In the genomic region with DNA sequence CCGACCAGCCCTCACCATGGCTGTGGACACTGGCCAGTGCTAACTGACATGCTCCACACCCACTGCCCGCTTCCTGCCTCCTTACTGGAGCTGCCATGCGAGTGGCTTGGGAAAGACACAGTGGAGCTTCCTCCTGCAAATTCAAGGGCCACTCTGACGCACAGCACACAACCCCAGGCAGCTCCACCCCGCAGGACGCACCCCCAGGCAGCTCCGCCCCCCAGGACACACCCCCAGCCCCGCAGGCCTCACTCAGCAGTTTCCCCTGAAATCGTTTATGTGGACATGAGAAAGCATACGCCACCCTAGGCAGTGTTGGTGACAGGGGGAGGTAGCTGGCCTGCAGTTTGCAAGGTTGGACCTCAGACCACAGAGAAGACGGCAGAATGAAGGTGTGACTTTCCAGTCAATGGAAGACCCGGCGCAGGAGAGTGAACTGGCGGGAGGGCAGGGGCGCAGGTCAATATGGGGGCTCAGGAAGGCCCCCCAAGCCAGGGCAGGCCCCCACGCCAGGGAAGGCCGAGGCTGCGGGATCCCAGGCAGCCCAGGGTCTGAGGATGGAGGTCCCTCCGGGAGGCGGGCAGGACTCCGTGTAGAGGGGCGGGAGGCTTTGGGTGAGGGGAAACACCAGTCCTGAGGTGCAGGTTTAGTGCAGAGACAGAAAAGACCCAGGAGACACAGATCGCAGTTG, we compare ENCODE assay signal across 1 cellular context.
TF ChIP-seq lines count a peak whose summit lies in the region.

No MANE protein-coding gene starts in this region.

TF ChIP-seq in IMR-90, 13 proteins besides CTCF, POLR2A, EP300 and RAD21:
- TF ChIP-seq CEBPB (IDR thresholded peaks at IDR 0.05; ENCODE audit: low read depth, low read length) = no peak
- no peak for TF ChIP-seq MAFK (IDR thresholded peaks at IDR 0.05; ENCODE audit: low read depth, low read length)
- TF ChIP-seq MAZ (IDR thresholded peaks at IDR 0.05; ENCODE audit: borderline replicate concordance, low read depth, low read length) = no peak
- TF ChIP-seq RFX5 (IDR thresholded peaks at IDR 0.05; ENCODE audit: low read depth, low read length) = no peak
- TF ChIP-seq, protein P1, sequence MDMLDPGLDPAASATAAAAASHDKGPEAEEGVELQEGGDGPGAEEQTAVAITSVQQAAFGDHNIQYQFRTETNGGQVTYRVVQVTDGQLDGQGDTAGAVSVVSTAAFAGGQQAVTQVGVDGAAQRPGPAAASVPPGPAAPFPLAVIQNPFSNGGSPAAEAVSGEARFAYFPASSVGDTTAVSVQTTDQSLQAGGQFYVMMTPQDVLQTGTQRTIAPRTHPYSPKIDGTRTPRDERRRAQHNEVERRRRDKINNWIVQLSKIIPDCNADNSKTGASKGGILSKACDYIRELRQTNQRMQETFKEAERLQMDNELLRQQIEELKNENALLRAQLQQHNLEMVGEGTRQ (IDR thresholded peaks at IDR 0.05; ENCODE audit: low read depth, low read length) = no peak
- TF ChIP-seq RCOR1 (IDR thresholded peaks at IDR 0.05; ENCODE audit: insufficient replicate concordance, low read length) = no peak
- no peak for TF ChIP-seq CHD1 (IDR thresholded peaks at IDR 0.05; ENCODE audit: low read depth, low read length)
- no peak for TF ChIP-seq FOS (IDR thresholded peaks at IDR 0.05; ENCODE audit: low read depth, low read length)
- TF ChIP-seq, protein P2, sequence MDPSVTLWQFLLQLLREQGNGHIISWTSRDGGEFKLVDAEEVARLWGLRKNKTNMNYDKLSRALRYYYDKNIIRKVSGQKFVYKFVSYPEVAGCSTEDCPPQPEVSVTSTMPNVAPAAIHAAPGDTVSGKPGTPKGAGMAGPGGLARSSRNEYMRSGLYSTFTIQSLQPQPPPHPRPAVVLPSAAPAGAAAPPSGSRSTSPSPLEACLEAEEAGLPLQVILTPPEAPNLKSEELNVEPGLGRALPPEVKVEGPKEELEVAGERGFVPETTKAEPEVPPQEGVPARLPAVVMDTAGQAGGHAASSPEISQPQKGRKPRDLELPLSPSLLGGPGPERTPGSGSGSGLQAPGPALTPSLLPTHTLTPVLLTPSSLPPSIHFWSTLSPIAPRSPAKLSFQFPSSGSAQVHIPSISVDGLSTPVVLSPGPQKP (IDR thresholded peaks at IDR 0.05; ENCODE audit: borderline replicate concordance, low read depth, low read length) = no peak
- no peak for TF ChIP-seq NFE2L2 (IDR thresholded peaks at IDR 0.05; ENCODE audit: low read depth, low read length)
- no peak for TF ChIP-seq SMC3 (IDR thresholded peaks at IDR 0.05; ENCODE audit: low read depth, low read length)
- no peak for TF ChIP-seq MXI1 (IDR thresholded peaks at IDR 0.05; ENCODE audit: borderline replicate concordance, low read depth, low read length)
- TF ChIP-seq BHLHE40 (IDR thresholded peaks at IDR 0.05; ENCODE audit: low read depth, low read length) = no peak
TF ChIP-seq in IMR-90: peak in this region for 0.
